Comparison of ENCODE assay signal across 12 cellular contexts in genomic region chr6:159467473-159468041, GRCh38.
DNase-seq lines count a peak whose midpoint lies in the region; ATAC-seq and TF ChIP-seq lines count a peak whose summit lies in the region.
"Had no signal": no experiment of that assay in that cellular context is flagged by ENCODE, and none has a peak within 500 bp of the region (broad histone marks: within the 10 kb centered on the region; RNA-seq: fewer than 3 reads in every experiment).

No MANE protein-coding gene starts in this region.

- POLR2A ChIA-PET in activated B cell treated with CpG ODN at 0.5 μM for 24 hours (lab: Charles Lee), result no interaction called here

- TF ChIP-seq CTCF in activated B cell treated with CpG ODN at 0.5 μM for 24 hours (IDR thresholded peaks at IDR 0.05) (no peak), WERI-Rb-1 (IDR thresholded peaks at IDR 0.05; ENCODE audit: low read depth, low read length) (no peak), endodermal cell (conservative IDR thresholded peaks at IDR 0.05) (no peak)

- H3K27ac ChIP-seq in WERI-Rb-1 (no peak overlapping the region), endodermal cell (ENCODE audit: low read depth, low read length) (no peak overlapping the region)
- H3K27ac ChIP-seq: adrenal gland, skin epidermis had no signal

- intact Hi-C loops in activated B cell treated with CpG ODN at 0.5 μM for 24 hours (cut with micrococcal nuclease), result no loop called here

- no peaks in the 10 kb centered on the region for H3K4me1 ChIP-seq in endodermal cell (ENCODE audit: control insufficient read depth, insufficient read depth, low read length)
- H3K4me1 ChIP-seq: adrenal gland had no signal

- peaks cover 26% of the 10 kb centered on the region for H3K4me1 Mint-ChIP-seq in activated B cell treated with CpG ODN at 0.5 μM for 24 hours
- H3K4me1 Mint-ChIP-seq in endodermal cell, result no peaks in the 10 kb centered on the region

- DNase-seq in EL (peak; percentile 36), GM19240 (ENCODE audit: insufficient read length, low spot score) (peak; percentile 7), activated B cell treated with CpG ODN at 0.5 μM for 24 hours (no peak), glomerular visceral epithelial cell (ENCODE audit: extremely low spot score) (no peak), WERI-Rb-1 (no peak), endodermal cell (no peak), amygdala (lab: John Stamatoyannopoulos, UW) (no peak)
- DNase-seq: activated CD4-positive, alpha-beta T cell treated with anti-CD3 and anti-CD28 coated beads for 48 hours; adrenal gland; NCI-H2081 had no signal

- H3K9ac ChIP-seq in endodermal cell (ENCODE audit: extremely low read depth, low read length, poor library complexity, severe bottlenecking), result no peak overlapping the region

- peaks cover 76% of the 10 kb centered on the region for H3K27me3 ChIP-seq in WERI-Rb-1 (ENCODE audit: insufficient read depth, low read depth, severe bottlenecking)
- H3K27me3 ChIP-seq in endodermal cell (ENCODE audit: control insufficient read depth, insufficient read depth, low read length, poor library complexity, severe bottlenecking), result no peaks in the 10 kb centered on the region
- H3K27me3 ChIP-seq: adrenal gland had no signal

- H3K4me3 Mint-ChIP-seq in activated B cell treated with CpG ODN at 0.5 μM for 24 hours (no peak overlapping the region), endodermal cell (no peak overlapping the region)

- CTCF ChIA-PET in activated B cell treated with CpG ODN at 0.5 μM for 24 hours (lab: Charles Lee), result no interaction called here

- H3K36me3 ChIP-seq in WERI-Rb-1 (no peaks in the 10 kb centered on the region), endodermal cell (ENCODE audit: control insufficient read depth, insufficient read depth, low read length) (no peaks in the 10 kb centered on the region)
- H3K36me3 ChIP-seq: adrenal gland had no signal

- ATAC-seq in HG03045 (IDR thresholded peaks at IDR 0.05; ENCODE audit: unreplicated experiment) (peak; percentile 63), activated B cell treated with CpG ODN at 0.5 μM for 24 hours (ENCODE audit: low read depth) (peak; percentile 34)

- WGBS in endodermal cell (ENCODE audit: insufficient coverage in 1 of 2, insufficient read length in 1 of 2), 2 experiments, result 78 to 100% methylated on average over 2 to 5 of the region's 5 CpGs

- H3K36me3 Mint-ChIP-seq in activated B cell treated with CpG ODN at 0.5 μM for 24 hours (ENCODE audit: low read depth), result no peaks in the 10 kb centered on the region
- no peaks in the 10 kb centered on the region for H3K36me3 Mint-ChIP-seq in endodermal cell (ENCODE audit: low read depth)

- H3K4me3 ChIP-seq in WERI-Rb-1 (ENCODE audit: low read depth, low read length) (no peak overlapping the region), endodermal cell (ENCODE audit: low read length) (no peak overlapping the region)
- H3K4me3 ChIP-seq: adrenal gland, skin epidermis had no signal

- H3K27ac Mint-ChIP-seq in activated B cell treated with CpG ODN at 0.5 μM for 24 hours (no peak overlapping the region), endodermal cell (no peak overlapping the region)

- peaks cover 2% of the 10 kb centered on the region for H3K27me3 Mint-ChIP-seq in activated B cell treated with CpG ODN at 0.5 μM for 24 hours
- H3K27me3 Mint-ChIP-seq in endodermal cell (ENCODE audit: insufficient read depth), result peaks cover 4% of the 10 kb centered on the region

- H3K9me3 ChIP-seq in WERI-Rb-1 (ENCODE audit: severe bottlenecking) (no peaks in the 10 kb centered on the region), endodermal cell (ENCODE audit: control insufficient read depth, low read length) (peaks cover 31% of the 10 kb centered on the region)
- H3K9me3 ChIP-seq: adrenal gland had no signal

- H3K9me3 Mint-ChIP-seq in activated B cell treated with CpG ODN at 0.5 μM for 24 hours (peaks cover 6% of the 10 kb centered on the region), endodermal cell (peaks cover 7% of the 10 kb centered on the region)

Comparison
In these comparisons a context has a peak if more than half of its experiments do, and no peak if none do; other contexts are left out.
1. DNase-seq: peak in EL (single experiment) and GM19240 (single experiment); none in activated B cell treated with CpG ODN at 0.5 μM for 24 hours (single experiment), glomerular visceral epithelial cell (single experiment), WERI-Rb-1 (single experiment), endodermal cell (single experiment) and amygdala (0 of 56).